ENCODE assay signal across 28 cellular contexts in the genomic region with DNA sequence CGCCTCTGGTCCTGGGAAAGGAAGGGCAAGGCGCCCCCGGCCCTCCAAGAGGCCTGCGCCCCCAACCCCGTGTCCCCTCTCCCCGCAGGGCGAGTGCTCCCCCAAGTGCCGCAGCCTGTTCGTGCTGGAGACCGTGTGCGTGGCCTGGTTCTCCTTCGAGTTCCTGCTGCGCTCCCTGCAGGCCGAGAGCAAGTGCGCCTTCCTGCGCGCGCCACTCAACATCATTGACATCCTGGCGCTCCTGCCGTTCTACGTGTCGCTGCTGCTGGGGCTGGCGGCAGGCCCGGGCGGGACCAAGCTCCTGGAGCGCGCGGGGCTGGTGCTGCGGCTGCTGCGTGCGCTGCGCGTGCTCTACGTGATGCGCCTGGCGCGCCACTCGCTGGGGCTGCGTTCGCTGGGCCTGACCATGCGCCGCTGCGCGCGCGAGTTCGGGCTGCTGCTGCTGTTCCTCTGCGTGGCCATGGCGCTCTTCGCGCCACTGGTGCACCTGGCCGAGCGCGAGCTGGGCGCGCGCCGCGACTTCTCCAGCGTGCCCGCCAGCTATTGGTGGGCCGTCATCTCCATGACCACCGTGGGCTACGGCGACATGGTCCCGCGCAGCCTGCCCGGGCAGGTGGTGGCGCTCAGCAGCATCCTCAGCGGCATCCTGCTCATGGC. TPM values are rescaled to one million over a fixed set of nuclear protein-coding genes. Genes with fewer than 3 reads are reported as not detected.
DNase-seq lines count a peak whose midpoint lies in the region; ATAC-seq and TF ChIP-seq lines count a peak whose summit lies in the region.
"Had no signal": no experiment of that assay in that cellular context is flagged by ENCODE, and none has a peak within 500 bp of the region (broad histone marks: within the 10 kb centered on the region; RNA-seq: fewer than 3 reads in every experiment).

No MANE protein-coding gene starts in this region.

- peaks cover 0 to 3% of the 10 kb centered on the region in 2 donors for H3K4me1 ChIP-seq in lung (ENCODE audit: control insufficient read depth in 2 of 2, insufficient read depth in 2 of 2, low read length in 2 of 2)
- H3K4me1 ChIP-seq: pancreas had no signal

- H3K4me3 Mint-ChIP-seq in activated naive CD8-positive, alpha-beta T cell treated with anti-CD3 and anti-CD28 coated beads, Interleukin-2, amount 10 ng/mL, durations not matched to agents 7 days and 5 days = no peak overlapping the region
- no peak overlapping the region for H3K4me3 Mint-ChIP-seq in activated naive CD8-positive, alpha-beta T cell treated with anti-CD3 and anti-CD28 coated beads, Interleukin-2, amount 50 U/mL, for 24 hours
- H3K4me3 Mint-ChIP-seq in type B pancreatic cell = no peak overlapping the region
- no peak overlapping the region for H3K4me3 Mint-ChIP-seq in effector memory CD8-positive, alpha-beta T cell
- H3K4me3 Mint-ChIP-seq: activated CD8-positive, alpha-beta T cell treated with anti-CD3 and anti-CD28 coated beads, Interleukin-2, amount 10 ng/mL, durations not matched to agents 7 days and 5 days; mesothelial cell of epicardium; naive thymus-derived CD4-positive, alpha-beta T cell had no signal

- no peaks in the 10 kb centered on the region for H3K27me3 ChIP-seq in lung (ENCODE audit: control insufficient read depth, insufficient read depth)
- H3K27me3 ChIP-seq: MG63, pancreas had no signal

- no peak overlapping the region for H3K27ac ChIP-seq in lung (ENCODE audit: low read depth in 1 of 2, low read length in 1 of 2)
- H3K27ac ChIP-seq: GM23248, pancreas had no signal

- TF ChIP-seq CTCF in lung (IDR thresholded peaks at IDR 0.05; ENCODE audit: control extremely low read depth, extremely low read depth) (no peak), type B pancreatic cell (conservative IDR thresholded peaks at IDR 0.05) (no peak)

- 70 to 85% methylated on average over 65 to 70 of the region's 70 CpGs for WGBS in lung, 2 donors

- POLR2A ChIA-PET in activated naive CD8-positive, alpha-beta T cell treated with anti-CD3 and anti-CD28 coated beads, Interleukin-2, amount 10 ng/mL, durations not matched to agents 7 days and 5 days (lab: Charles Lee) = interaction anchor here (0.9 kb wide), 1 partner anchor 41 kb away, joined by 3 read pairs; no protein-coding TSS in a partner anchor

- DNase-seq in activated naive CD8-positive, alpha-beta T cell treated with anti-CD3 and anti-CD28 coated beads, Interleukin-2, amount 10 ng/mL, durations not matched to agents 7 days and 5 days = peak; percentile 17
- DNase-seq in activated naive CD8-positive, alpha-beta T cell treated with anti-CD3 and anti-CD28 coated beads, Interleukin-2, amount 50 U/mL, for 24 hours = no peak
- DNase-seq in lung (ENCODE audit: low spot score) = peak; percentile 26
- peak; percentile 59 for DNase-seq in type B pancreatic cell (ENCODE audit: extremely low spot score, unreplicated experiment)
- DNase-seq in effector memory CD8-positive, alpha-beta T cell = no peak
- no peak for DNase-seq in hippocampal formation (lab: John Stamatoyannopoulos, UW)
- no peak for DNase-seq in cerebellar nuclear complex (lab: John Stamatoyannopoulos, UW)
- DNase-seq: activated CD8-positive, alpha-beta T cell treated with anti-CD3 and anti-CD28 coated beads, Interleukin-2, amount 10 ng/mL, durations not matched to agents 7 days and 5 days; activated naive CD4-positive, alpha-beta T cell treated with Interleukin-2 at 50 U/mL for 16 hours; activated T-cell treated with anti-CD3 and anti-CD28 coated beads, Interleukin-2, amount 50 U/mL, for 48 hours; amniotic stem cell; cortex of kidney; GF-D8; GM23248; KBM-7; kidney glomerular epithelial cell; MG63; NCI-H1417; NCI-H2081 treated with DMSO at 0.1 percent for 48 hours; NCI-H446; NCI-H82; OCI-M1; SHP77; SW 1271 had no signal

- peaks cover 0 to 20% of the 10 kb centered on the region in 2 donors for H3K36me3 ChIP-seq in lung (ENCODE audit: control insufficient read depth in 2 of 2, insufficient read depth in 2 of 2, low read length in 2 of 2)

- H3K27me3 Mint-ChIP-seq in activated naive CD8-positive, alpha-beta T cell treated with anti-CD3 and anti-CD28 coated beads, Interleukin-2, amount 10 ng/mL, durations not matched to agents 7 days and 5 days = peaks cover 3% of the 10 kb centered on the region
- H3K27me3 Mint-ChIP-seq in activated naive CD8-positive, alpha-beta T cell treated with anti-CD3 and anti-CD28 coated beads, Interleukin-2, amount 50 U/mL, for 24 hours = peaks cover 3% of the 10 kb centered on the region
- no peaks in the 10 kb centered on the region for H3K27me3 Mint-ChIP-seq in type B pancreatic cell
- H3K27me3 Mint-ChIP-seq in effector memory CD8-positive, alpha-beta T cell = no peaks in the 10 kb centered on the region
- H3K27me3 Mint-ChIP-seq: naive thymus-derived CD4-positive, alpha-beta T cell had no signal

- no peak overlapping the region for H3K27ac Mint-ChIP-seq in activated naive CD8-positive, alpha-beta T cell treated with anti-CD3 and anti-CD28 coated beads, Interleukin-2, amount 10 ng/mL, durations not matched to agents 7 days and 5 days
- no peak overlapping the region for H3K27ac Mint-ChIP-seq in activated naive CD8-positive, alpha-beta T cell treated with anti-CD3 and anti-CD28 coated beads, Interleukin-2, amount 50 U/mL, for 24 hours
- H3K27ac Mint-ChIP-seq in type B pancreatic cell = no peak overlapping the region
- H3K27ac Mint-ChIP-seq in effector memory CD8-positive, alpha-beta T cell = no peak overlapping the region
- H3K27ac Mint-ChIP-seq: activated CD8-positive, alpha-beta T cell treated with anti-CD3 and anti-CD28 coated beads, Interleukin-2, amount 10 ng/mL, durations not matched to agents 7 days and 5 days; naive thymus-derived CD4-positive, alpha-beta T cell had no signal

- ATAC-seq in activated naive CD8-positive, alpha-beta T cell treated with anti-CD3 and anti-CD28 coated beads, Interleukin-2, amount 10 ng/mL, durations not matched to agents 7 days and 5 days (ENCODE audit: low read depth) = no peak
- ATAC-seq in activated naive CD8-positive, alpha-beta T cell treated with anti-CD3 and anti-CD28 coated beads, Interleukin-2, amount 50 U/mL, for 24 hours = no peak
- ATAC-seq in esophagus mucosa = peak; percentile 6
- no peak for ATAC-seq in lung (ENCODE audit: insufficient read depth, low FRiP score)
- ATAC-seq in effector memory CD8-positive, alpha-beta T cell (replicated peaks) = no peak
- ATAC-seq: activated CD8-positive, alpha-beta T cell treated with anti-CD3 and anti-CD28 coated beads, Interleukin-2, amount 10 ng/mL, durations not matched to agents 7 days and 5 days; naive thymus-derived CD4-positive, alpha-beta T cell had no signal

- H3K4me1 Mint-ChIP-seq in activated naive CD8-positive, alpha-beta T cell treated with anti-CD3 and anti-CD28 coated beads, Interleukin-2, amount 10 ng/mL, durations not matched to agents 7 days and 5 days = no peaks in the 10 kb centered on the region
- no peaks in the 10 kb centered on the region for H3K4me1 Mint-ChIP-seq in activated naive CD8-positive, alpha-beta T cell treated with anti-CD3 and anti-CD28 coated beads, Interleukin-2, amount 50 U/mL, for 24 hours
- H3K4me1 Mint-ChIP-seq in type B pancreatic cell (ENCODE audit: unreplicated experiment) = no peaks in the 10 kb centered on the region
- no peaks in the 10 kb centered on the region for H3K4me1 Mint-ChIP-seq in effector memory CD8-positive, alpha-beta T cell (ENCODE audit: low read depth in 2 of 2)
- H3K4me1 Mint-ChIP-seq: mesothelial cell of epicardium had no signal

- H3K9me3 ChIP-seq in lung (ENCODE audit: control insufficient read depth in 2 of 2, insufficient read depth in 1 of 2, low read length in 1 of 2) = peaks cover 0 to 19% of the 10 kb centered on the region in 2 donors

- H3K36me3 Mint-ChIP-seq in activated naive CD8-positive, alpha-beta T cell treated with anti-CD3 and anti-CD28 coated beads, Interleukin-2, amount 10 ng/mL, durations not matched to agents 7 days and 5 days = peaks cover 13% of the 10 kb centered on the region
- H3K36me3 Mint-ChIP-seq in activated naive CD8-positive, alpha-beta T cell treated with anti-CD3 and anti-CD28 coated beads, Interleukin-2, amount 50 U/mL, for 24 hours (ENCODE audit: low read depth) = peaks cover 17% of the 10 kb centered on the region
- H3K36me3 Mint-ChIP-seq in type B pancreatic cell = peaks cover 25% of the 10 kb centered on the region
- H3K36me3 Mint-ChIP-seq in effector memory CD8-positive, alpha-beta T cell (ENCODE audit: insufficient read depth) = peaks cover 8% of the 10 kb centered on the region

- peaks cover 26% of the 10 kb centered on the region for H3K9me3 Mint-ChIP-seq in activated naive CD8-positive, alpha-beta T cell treated with anti-CD3 and anti-CD28 coated beads, Interleukin-2, amount 10 ng/mL, durations not matched to agents 7 days and 5 days
- peaks cover 26% of the 10 kb centered on the region for H3K9me3 Mint-ChIP-seq in activated naive CD8-positive, alpha-beta T cell treated with anti-CD3 and anti-CD28 coated beads, Interleukin-2, amount 50 U/mL, for 24 hours
- peaks cover 5% of the 10 kb centered on the region for H3K9me3 Mint-ChIP-seq in type B pancreatic cell
- H3K9me3 Mint-ChIP-seq in effector memory CD8-positive, alpha-beta T cell = peaks cover 23 to 35% of the 10 kb centered on the region in 2 donors

- no peak overlapping the region for H3K4me3 ChIP-seq in lung
- H3K4me3 ChIP-seq: GM23248, MG63, pancreas had no signal

RNA-seq across cellular contexts. Expression of gene SLC66A2, which starts 52.4 kb away (rescaled TPM):
- 10 to 100 TPM; 29.0 to 29.2 TPM for total RNA-seq in activated naive CD8-positive, alpha-beta T cell treated with anti-CD3 and anti-CD28 coated beads, Interleukin-2, amount 10 ng/mL, durations not matched to agents 7 days and 5 days
- total RNA-seq in esophagus mucosa = 29.1 TPM
- total RNA-seq in lung = 10 to 100 TPM; 26.5 to 69.8 TPM
- 10 to 100 TPM; 54.9 to 71.8 TPM for polyA plus RNA-seq in lung
- total RNA-seq in type B pancreatic cell (ENCODE audit: low replicate concordance) = 39.3 and 39.7 TPM in 2 replicates

Comparison
In these comparisons a context has a peak if more than half of its experiments do, and no peak if none do; other contexts are left out.
1. DNase-seq: peak in activated naive CD8-positive, alpha-beta T cell treated with anti-CD3 and anti-CD28 coated beads, Interleukin-2, amount 10 ng/mL, durations not matched to agents 7 days and 5 days (single experiment), lung (single experiment) and type B pancreatic cell (single experiment); none in activated naive CD8-positive, alpha-beta T cell treated with anti-CD3 and anti-CD28 coated beads, Interleukin-2, amount 50 U/mL, for 24 hours (single experiment), effector memory CD8-positive, alpha-beta T cell (0 of 3), hippocampal formation (0 of 2) and cerebellar nuclear complex (0 of 2).